1 cellular context compared by ENCODE assay signal in the genomic region with DNA sequence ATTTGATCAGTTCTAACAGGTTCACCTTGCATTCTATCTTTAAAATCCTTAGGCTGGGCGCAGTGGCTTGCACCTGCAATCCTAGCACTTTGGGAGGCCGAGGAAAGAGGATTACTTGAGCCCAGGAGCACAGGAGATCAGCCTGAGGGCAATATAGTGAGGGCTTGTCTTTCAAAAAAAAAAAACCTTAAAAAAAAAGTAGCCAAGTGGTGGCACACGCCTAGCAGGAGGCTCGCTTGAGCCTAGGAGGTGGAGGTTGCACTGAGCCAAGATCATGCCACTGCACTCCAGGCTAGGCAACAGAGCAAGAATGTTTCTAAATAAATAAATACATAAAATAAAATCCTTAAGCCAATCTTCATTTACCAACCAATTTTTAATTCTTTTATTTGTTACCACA.
A peak's percentile ranks its signal among the peaks of the same experiment; 100 is the strongest.
TF ChIP-seq lines count a peak whose summit lies in the region.

No MANE protein-coding gene starts in this region.

TF ChIP-seq in HepG2, 621 proteins besides CTCF, POLR2A, EP300 and RAD21 (continued from another document):
- TF ChIP-seq, protein P1, sequence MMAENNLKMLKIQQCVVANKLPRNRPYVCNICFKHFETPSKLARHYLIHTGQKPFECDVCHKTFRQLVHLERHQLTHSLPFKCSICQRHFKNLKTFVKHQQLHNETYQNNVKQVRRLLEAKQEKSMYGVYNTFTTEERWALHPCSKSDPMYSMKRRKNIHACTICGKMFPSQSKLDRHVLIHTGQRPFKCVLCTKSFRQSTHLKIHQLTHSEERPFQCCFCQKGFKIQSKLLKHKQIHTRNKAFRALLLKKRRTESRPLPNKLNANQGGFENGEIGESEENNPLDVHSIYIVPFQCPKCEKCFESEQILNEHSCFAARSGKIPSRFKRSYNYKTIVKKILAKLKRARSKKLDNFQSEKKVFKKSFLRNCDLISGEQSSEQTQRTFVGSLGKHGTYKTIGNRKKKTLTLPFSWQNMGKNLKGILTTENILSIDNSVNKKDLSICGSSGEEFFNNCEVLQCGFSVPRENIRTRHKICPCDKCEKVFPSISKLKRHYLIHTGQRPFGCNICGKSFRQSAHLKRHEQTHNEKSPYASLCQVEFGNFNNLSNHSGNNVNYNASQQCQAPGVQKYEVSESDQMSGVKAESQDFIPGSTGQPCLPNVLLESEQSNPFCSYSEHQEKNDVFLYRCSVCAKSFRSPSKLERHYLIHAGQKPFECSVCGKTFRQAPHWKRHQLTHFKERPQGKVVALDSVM (CRISPR knock-in tag; IDR thresholded peaks at IDR 0.05), result peak; percentile 51; the same call in 1 of the 2 replicates
